1 cellular context compared by ENCODE assay signal in the genomic region with DNA sequence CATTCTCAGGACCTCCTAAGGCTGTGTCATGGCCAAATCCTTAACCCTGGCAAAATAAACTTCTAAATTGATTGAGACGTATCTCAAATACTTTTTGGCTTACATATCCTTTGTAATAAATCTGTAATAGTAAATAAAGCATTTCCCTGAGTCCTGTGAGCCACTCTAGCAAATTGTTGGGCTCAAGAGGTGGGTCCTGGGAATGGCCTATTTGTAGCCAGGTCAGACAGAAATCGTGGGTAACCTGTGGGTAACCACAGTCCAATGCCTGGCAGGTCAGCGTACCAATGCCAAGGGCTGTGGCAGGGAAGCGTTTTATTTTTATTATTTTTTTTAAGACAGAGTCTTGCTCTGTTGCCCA.
TF ChIP-seq lines count a peak whose summit lies in the region.

No MANE protein-coding gene starts in this region.

TF ChIP-seq in GM23338, 12 proteins besides CTCF, POLR2A, EP300 and RAD21:
- TF ChIP-seq POLR2AphosphoS5 (IDR thresholded peaks at IDR 0.05; ENCODE audit: low read depth) (no peak), ZNF331 (CRISPR knock-in tag; IDR thresholded peaks at IDR 0.05; ENCODE audit: low read depth) (no peak), STAT1 (IDR thresholded peaks at IDR 0.05; ENCODE audit: unreplicated experiment) (no peak), EZH2phosphoT487 (IDR thresholded peaks at IDR 0.05; ENCODE audit: unreplicated experiment) (no peak), EZH2 (IDR thresholded peaks at IDR 0.05; ENCODE audit: low read depth, unreplicated experiment) (no peak), NANOG (IDR thresholded peaks at IDR 0.05; ENCODE audit: borderline replicate concordance) (no peak), ZNF114 (CRISPR knock-in tag; IDR thresholded peaks at IDR 0.05) (no peak), JUNB (IDR thresholded peaks at IDR 0.05; ENCODE audit: unreplicated experiment) (no peak), CREB1 (CRISPR knock-in tag; IDR thresholded peaks at IDR 0.05; ENCODE audit: low read depth) (no peak)
- TF ChIP-seq, protein P1, sequence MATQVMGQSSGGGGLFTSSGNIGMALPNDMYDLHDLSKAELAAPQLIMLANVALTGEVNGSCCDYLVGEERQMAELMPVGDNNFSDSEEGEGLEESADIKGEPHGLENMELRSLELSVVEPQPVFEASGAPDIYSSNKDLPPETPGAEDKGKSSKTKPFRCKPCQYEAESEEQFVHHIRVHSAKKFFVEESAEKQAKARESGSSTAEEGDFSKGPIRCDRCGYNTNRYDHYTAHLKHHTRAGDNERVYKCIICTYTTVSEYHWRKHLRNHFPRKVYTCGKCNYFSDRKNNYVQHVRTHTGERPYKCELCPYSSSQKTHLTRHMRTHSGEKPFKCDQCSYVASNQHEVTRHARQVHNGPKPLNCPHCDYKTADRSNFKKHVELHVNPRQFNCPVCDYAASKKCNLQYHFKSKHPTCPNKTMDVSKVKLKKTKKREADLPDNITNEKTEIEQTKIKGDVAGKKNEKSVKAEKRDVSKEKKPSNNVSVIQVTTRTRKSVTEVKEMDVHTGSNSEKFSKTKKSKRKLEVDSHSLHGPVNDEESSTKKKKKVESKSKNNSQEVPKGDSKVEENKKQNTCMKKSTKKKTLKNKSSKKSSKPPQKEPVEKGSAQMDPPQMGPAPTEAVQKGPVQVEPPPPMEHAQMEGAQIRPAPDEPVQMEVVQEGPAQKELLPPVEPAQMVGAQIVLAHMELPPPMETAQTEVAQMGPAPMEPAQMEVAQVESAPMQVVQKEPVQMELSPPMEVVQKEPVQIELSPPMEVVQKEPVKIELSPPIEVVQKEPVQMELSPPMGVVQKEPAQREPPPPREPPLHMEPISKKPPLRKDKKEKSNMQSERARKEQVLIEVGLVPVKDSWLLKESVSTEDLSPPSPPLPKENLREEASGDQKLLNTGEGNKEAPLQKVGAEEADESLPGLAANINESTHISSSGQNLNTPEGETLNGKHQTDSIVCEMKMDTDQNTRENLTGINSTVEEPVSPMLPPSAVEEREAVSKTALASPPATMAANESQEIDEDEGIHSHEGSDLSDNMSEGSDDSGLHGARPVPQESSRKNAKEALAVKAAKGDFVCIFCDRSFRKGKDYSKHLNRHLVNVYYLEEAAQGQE (IDR thresholded peaks at IDR 0.05; ENCODE audit: unreplicated experiment): no peak
- TF ChIP-seq, protein P2, sequence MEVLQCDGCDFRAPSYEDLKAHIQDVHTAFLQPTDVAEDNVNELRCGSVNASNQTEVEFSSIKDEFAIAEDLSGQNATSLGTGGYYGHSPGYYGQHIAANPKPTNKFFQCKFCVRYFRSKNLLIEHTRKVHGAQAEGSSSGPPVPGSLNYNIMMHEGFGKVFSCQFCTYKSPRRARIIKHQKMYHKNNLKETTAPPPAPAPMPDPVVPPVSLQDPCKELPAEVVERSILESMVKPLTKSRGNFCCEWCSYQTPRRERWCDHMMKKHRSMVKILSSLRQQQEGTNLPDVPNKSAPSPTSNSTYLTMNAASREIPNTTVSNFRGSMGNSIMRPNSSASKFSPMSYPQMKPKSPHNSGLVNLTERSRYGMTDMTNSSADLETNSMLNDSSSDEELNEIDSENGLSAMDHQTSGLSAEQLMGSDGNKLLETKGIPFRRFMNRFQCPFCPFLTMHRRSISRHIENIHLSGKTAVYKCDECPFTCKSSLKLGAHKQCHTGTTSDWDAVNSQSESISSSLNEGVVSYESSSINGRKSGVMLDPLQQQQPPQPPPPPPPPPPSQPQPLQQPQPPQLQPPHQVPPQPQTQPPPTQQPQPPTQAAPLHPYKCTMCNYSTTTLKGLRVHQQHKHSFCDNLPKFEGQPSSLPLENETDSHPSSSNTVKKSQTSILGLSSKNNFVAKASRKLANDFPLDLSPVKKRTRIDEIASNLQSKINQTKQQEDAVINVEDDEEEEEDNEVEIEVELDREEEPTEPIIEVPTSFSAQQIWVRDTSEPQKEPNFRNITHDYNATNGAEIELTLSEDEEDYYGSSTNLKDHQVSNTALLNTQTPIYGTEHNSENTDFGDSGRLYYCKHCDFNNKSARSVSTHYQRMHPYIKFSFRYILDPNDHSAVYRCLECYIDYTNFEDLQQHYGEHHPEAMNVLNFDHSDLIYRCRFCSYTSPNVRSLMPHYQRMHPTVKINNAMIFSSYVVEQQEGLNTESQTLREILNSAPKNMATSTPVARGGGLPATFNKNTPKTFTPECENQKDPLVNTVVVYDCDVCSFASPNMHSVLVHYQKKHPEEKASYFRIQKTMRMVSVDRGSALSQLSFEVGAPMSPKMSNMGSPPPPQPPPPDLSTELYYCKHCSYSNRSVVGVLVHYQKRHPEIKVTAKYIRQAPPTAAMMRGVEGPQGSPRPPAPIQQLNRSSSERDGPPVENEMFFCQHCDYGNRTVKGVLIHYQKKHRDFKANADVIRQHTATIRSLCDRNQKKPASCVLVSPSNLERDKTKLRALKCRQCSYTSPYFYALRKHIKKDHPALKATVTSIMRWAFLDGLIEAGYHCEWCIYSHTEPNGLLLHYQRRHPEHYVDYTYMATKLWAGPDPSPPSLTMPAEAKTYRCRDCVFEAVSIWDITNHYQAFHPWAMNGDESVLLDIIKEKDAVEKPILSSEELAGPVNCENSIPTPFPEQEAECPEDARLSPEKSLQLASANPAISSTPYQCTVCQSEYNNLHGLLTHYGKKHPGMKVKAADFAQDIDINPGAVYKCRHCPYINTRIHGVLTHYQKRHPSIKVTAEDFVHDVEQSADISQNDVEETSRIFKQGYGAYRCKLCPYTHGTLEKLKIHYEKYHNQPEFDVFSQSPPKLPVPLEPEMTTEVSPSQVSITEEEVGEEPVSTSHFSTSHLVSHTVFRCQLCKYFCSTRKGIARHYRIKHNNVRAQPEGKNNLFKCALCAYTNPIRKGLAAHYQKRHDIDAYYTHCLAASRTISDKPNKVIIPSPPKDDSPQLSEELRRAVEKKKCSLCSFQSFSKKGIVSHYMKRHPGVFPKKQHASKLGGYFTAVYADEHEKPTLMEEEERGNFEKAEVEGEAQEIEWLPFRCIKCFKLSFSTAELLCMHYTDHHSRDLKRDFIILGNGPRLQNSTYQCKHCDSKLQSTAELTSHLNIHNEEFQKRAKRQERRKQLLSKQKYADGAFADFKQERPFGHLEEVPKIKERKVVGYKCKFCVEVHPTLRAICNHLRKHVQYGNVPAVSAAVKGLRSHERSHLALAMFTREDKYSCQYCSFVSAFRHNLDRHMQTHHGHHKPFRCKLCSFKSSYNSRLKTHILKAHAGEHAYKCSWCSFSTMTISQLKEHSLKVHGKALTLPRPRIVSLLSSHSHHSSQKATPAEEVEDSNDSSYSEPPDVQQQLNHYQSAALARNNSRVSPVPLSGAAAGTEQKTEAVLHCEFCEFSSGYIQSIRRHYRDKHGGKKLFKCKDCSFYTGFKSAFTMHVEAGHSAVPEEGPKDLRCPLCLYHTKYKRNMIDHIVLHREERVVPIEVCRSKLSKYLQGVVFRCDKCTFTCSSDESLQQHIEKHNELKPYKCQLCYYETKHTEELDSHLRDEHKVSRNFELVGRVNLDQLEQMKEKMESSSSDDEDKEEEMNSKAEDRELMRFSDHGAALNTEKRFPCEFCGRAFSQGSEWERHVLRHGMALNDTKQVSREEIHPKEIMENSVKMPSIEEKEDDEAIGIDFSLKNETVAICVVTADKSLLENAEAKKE (CRISPR knock-in tag; IDR thresholded peaks at IDR 0.05): no peak
- TF ChIP-seq, protein P3, sequence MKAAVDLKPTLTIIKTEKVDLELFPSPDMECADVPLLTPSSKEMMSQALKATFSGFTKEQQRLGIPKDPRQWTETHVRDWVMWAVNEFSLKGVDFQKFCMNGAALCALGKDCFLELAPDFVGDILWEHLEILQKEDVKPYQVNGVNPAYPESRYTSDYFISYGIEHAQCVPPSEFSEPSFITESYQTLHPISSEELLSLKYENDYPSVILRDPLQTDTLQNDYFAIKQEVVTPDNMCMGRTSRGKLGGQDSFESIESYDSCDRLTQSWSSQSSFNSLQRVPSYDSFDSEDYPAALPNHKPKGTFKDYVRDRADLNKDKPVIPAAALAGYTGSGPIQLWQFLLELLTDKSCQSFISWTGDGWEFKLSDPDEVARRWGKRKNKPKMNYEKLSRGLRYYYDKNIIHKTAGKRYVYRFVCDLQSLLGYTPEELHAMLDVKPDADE (IDR thresholded peaks at IDR 0.05): no peak
